8 cellular contexts compared by ENCODE assay signal in the genomic region with DNA sequence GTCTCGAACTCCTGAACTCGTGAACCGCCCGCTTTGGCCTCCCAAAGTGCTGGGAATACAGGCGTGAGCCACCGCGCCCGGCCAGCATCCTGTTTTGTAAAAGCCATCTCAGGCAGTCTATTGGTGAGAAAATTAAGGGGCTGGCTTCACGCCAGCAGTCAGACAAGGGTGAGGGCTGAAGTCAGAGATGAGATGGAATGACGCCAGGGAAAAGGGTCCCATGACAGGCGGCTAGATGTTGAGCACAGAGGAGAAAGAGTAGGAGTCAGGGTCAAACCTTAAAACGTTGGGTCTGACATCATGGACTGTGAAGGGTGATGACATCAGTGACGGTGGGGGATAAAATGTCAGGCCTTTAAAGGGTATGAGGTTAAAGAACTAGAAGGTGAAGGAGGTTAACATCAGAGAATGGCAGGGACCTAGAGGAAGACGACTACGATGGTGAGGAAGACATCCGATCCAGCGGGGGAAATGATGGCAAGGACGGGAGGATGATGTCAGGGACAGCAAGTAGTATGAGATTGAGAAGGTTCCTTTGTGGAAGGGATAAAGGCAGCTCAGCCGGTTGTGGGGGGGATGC. TPM values are rescaled to one million over a fixed set of nuclear protein-coding genes. Genes with fewer than 3 reads are reported as not detected.
A peak's percentile ranks its signal among the peaks of the same experiment; 100 is the strongest.
DNase-seq lines count a peak whose midpoint lies in the region; ATAC-seq and TF ChIP-seq lines count a peak whose summit lies in the region.

No MANE protein-coding gene starts in this region.

- intact Hi-C loops in ovary (cut with DNase I) = no loop called here

- H3K27ac ChIP-seq in foreskin keratinocyte (peak overlapping the region; percentile 100), ovary (peak overlapping the region; percentile 93 to 95)

- peak; percentile 43 for DNase-seq in NCI-H2029 treated with DMSO at 0.1 percent for 48 hours (lab: John Stamatoyannopoulos, UW)
- DNase-seq in activated CD8-positive, alpha-beta memory T cell treated with anti-CD3 and anti-CD28 coated beads, Interleukin-2, amount 50 U/mL, for 48 hours = peak; percentile 54
- DNase-seq in foreskin keratinocyte = no peak
- DNase-seq in ovary = peak; percentile 48 to 69 (median 54)

- TF ChIP-seq CTCF in foreskin keratinocyte (conservative IDR thresholded peaks at IDR 0.05) (no peak), ovary (IDR thresholded peaks at IDR 0.05) (no peak)

- TF ChIP-seq EP300 in ovary (IDR thresholded peaks at IDR 0.05) = no peak

- no peaks in the 10 kb centered on the region for H3K27me3 ChIP-seq in foreskin keratinocyte
- H3K27me3 ChIP-seq in ovary = no peaks in the 10 kb centered on the region

- TF ChIP-seq POLR2A in ovary (IDR thresholded peaks at IDR 0.05) = no peak

- ATAC-seq in GM21515 (IDR thresholded peaks at IDR 0.05; ENCODE audit: unreplicated experiment) = peak; percentile 8
- peak; percentile 9 for ATAC-seq in foreskin keratinocyte
- no peak for ATAC-seq in GM19023 (IDR thresholded peaks at IDR 0.05; ENCODE audit: unreplicated experiment)
- ATAC-seq in GM21423 (IDR thresholded peaks at IDR 0.05; ENCODE audit: unreplicated experiment) = no peak
- no peak for ATAC-seq in GM18519 (IDR thresholded peaks at IDR 0.05; ENCODE audit: low FRiP score, unreplicated experiment)

- WGBS in ovary, 3 donors = 51 to 56% (median 53%) methylated on average over 19 of the region's 19 CpGs

- no peaks in the 10 kb centered on the region for H3K36me3 ChIP-seq in ovary

- H3K4me3 ChIP-seq in ovary = peak overlapping the region; percentile 75

- H3K4me1 ChIP-seq in foreskin keratinocyte = peaks cover 7% of the 10 kb centered on the region
- H3K4me1 ChIP-seq in ovary (ENCODE audit: insufficient read depth) = no peaks in the 10 kb centered on the region

- no peaks in the 10 kb centered on the region for H3K9me3 ChIP-seq in ovary

RNA-seq across cellular contexts. Expression of gene RBM3, which starts 0.5 kb away (rescaled TPM):
- total RNA-seq in foreskin keratinocyte (193 and 230 TPM in 2 replicates), ovary (100 to 1,000 TPM; 103 to 421 (median 153) TPM)
- polyA plus RNA-seq in foreskin keratinocyte (208 and 226 TPM in 2 replicates), ovary (100 to 1,000 TPM; 139 to 205 TPM)

RNA-seq across cellular contexts. Expression of gene WDR13, which starts 23.5 kb away (rescaled TPM):
- 67.2 and 83.3 TPM in 2 replicates for total RNA-seq in foreskin keratinocyte
- 71.6 and 79.4 TPM in 2 replicates for polyA plus RNA-seq in foreskin keratinocyte
- 100 to 1,000 TPM in 6 of 7 donors, 10 to 100 TPM in 1; 98.8 to 189 (median 148) TPM for total RNA-seq in ovary
- polyA plus RNA-seq in ovary = 100 to 1,000 TPM in 1 of 2 donors, 1 to 10 TPM in 1; 8.5 to 169 TPM

RNA-seq across cellular contexts. Expression of gene TBC1D25, which starts 34.3 kb away (rescaled TPM):
- total RNA-seq in foreskin keratinocyte (9.3 and 9.4 TPM in 2 replicates), ovary (10 to 100 TPM in 6 of 7 donors, 1 to 10 TPM in 1; 8.1 to 16.0 (median 12.2) TPM)
- polyA plus RNA-seq in foreskin keratinocyte (9.6 and 10.6 TPM in 2 replicates), ovary (10 to 100 TPM in 1 of 2 donors, 1 to 10 TPM in 1; 8.5 to 10.8 TPM)

RNA-seq across cellular contexts. Expression of gene EBP, which starts 52.2 kb away (rescaled TPM):
- total RNA-seq in foreskin keratinocyte = 440 and 479 TPM in 2 replicates
- polyA plus RNA-seq in foreskin keratinocyte = 558 and 569 TPM in 2 replicates
- total RNA-seq in ovary = 10 to 100 TPM; 15.4 to 83.3 (median 20.0) TPM
- polyA plus RNA-seq in ovary = 100 to 1,000 TPM in 1 of 2 donors, 10 to 100 TPM in 1; 28.3 to 117 TPM

Comparison
In these comparisons a context has a peak if more than half of its experiments do, and no peak if none do; other contexts are left out.
1. ATAC-seq: peak in GM21515 (single experiment) and foreskin keratinocyte (single experiment); none in GM19023 (single experiment), GM21423 (single experiment) and GM18519 (single experiment).
2. DNase-seq: peak in NCI-H2029 treated with DMSO at 0.1 percent for 48 hours (single experiment), activated CD8-positive, alpha-beta memory T cell treated with anti-CD3 and anti-CD28 coated beads, Interleukin-2, amount 50 U/mL, for 48 hours (single experiment) and ovary (5 of 5); none in foreskin keratinocyte (0 of 2).